In genomic region chr4:119040711-119041185, GRCh38 we compare ENCODE assay signal across 1 cellular context.
TF ChIP-seq lines count a peak whose summit lies in the region.

No MANE protein-coding gene starts in this region.

TF ChIP-seq in endothelial cell of umbilical vein, 7 proteins besides CTCF, POLR2A, EP300 and RAD21 (continued from another document):
- TF ChIP-seq EZH2 (IDR thresholded peaks at IDR 0.05; ENCODE audit: borderline replicate concordance, low read depth, low read length, severe bottlenecking) (no peak), MYC (IDR thresholded peaks at IDR 0.05; ENCODE audit: low read depth, low read length) (no peak)
TF ChIP-seq in endothelial cell of umbilical vein: peak in this region for 0.
